In the genomic region with DNA sequence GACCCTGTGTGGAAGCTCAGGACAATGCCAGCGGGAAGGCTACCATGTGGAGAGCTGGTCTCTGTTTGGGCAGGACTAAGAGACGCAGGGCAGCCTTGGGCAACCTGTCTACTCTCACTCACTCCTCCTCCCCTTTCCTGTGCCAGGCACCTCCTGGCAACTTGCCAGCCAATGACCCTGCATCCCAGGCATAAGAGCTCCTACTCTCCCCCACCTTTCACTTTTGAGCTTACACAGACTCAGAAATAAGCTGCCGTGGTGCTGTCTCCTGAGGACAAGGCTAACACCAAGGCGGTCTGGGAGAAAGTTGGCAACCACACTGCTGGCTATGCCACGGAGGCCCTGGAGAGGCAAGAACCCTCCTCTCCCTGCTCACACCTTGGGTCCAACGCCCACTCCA, we compare ENCODE assay signal across 1 cellular context.
TF ChIP-seq lines count a peak whose summit lies in the region.

No MANE protein-coding gene starts in this region.

TF ChIP-seq in K562, 482 proteins besides CTCF, POLR2A, EP300 and RAD21:
- TF ChIP-seq ELF2 (CRISPR knock-in tag; IDR thresholded peaks at IDR 0.05): no peak
- peak; percentile 95 for TF ChIP-seq NFIC (IDR thresholded peaks at IDR 0.05)
- peak; percentile 73 for TF ChIP-seq NFIX (CRISPR knock-in tag; IDR thresholded peaks at IDR 0.05; ENCODE audit: low read depth)
